In genomic region chr7:120920034-120920433, GRCh38 we compare ENCODE assay signal across 17 cellular contexts.
"Had no signal": no experiment of that assay in that cellular context is flagged by ENCODE, and none has a peak within 500 bp of the region (broad histone marks: within the 10 kb centered on the region; RNA-seq: fewer than 3 reads in every experiment).

No MANE protein-coding gene starts in this region.

- H2AFZ ChIP-seq: PC-9 had no signal

- H3K4me1 ChIP-seq: SJSA1 had no signal

- H3K4me2 ChIP-seq: KMS-11, PC-9, SK-N-SH had no signal

- H3K27ac ChIP-seq: KMS-11, PC-9, RWPE1, SJSA1 had no signal

- DNase-seq: Karpas-422, MM.1S, MV-4-11, NCI-H1417 treated with DMSO at 0.1 percent for 48 hours, NCI-H1436 treated with DMSO at 0.1 percent for 48 hours, NCI-H187 treated with DMSO at 0.1 percent for 48 hours, NCI-H2227 treated with DMSO at 0.1 percent for 48 hours, NCI-H345, NCI-H524 treated with DMSO at 0.1 percent for 48 hours, NCI-H526 treated with DMSO at 0.1 percent for 48 hours, NCI-H774, PC-9, SIG-M5 had no signal

- H3K9ac ChIP-seq: KMS-11, SK-N-SH had no signal

- H3K36me3 ChIP-seq: SJSA1 had no signal

- H3K9me3 ChIP-seq: SJSA1, SK-N-SH had no signal

- H3K4me3 ChIP-seq: PC-9, SJSA1 had no signal
